In genomic region chr15:63046927-63047760, GRCh38 we compare ENCODE assay signal across 1 cellular context.
TF ChIP-seq lines count a peak whose summit lies in the region.

No MANE protein-coding gene starts in this region.

TF ChIP-seq in H1, 55 proteins besides CTCF, POLR2A, EP300 and RAD21:
- TF ChIP-seq HDAC6 (IDR thresholded peaks at IDR 0.05; ENCODE audit: low read depth, low read length) (no peak), NANOG (IDR thresholded peaks at IDR 0.05; ENCODE audit: insufficient read depth, low read depth, low read length, poor library complexity, severe bottlenecking) (no peak), SIN3A (conservative IDR thresholded peaks at IDR 0.05 in 1 of 2, IDR thresholded peaks at IDR 0.05 in 1 of 2; ENCODE audit: low read depth in 1 of 2, low read length in 2 of 2) (no peak), CBX8 (IDR thresholded peaks at IDR 0.05; ENCODE audit: borderline replicate concordance, low read depth, low read length) (no peak), KDM4A (IDR thresholded peaks at IDR 0.05; ENCODE audit: low read depth, low read length, severe bottlenecking) (no peak), SP2 (IDR thresholded peaks at IDR 0.05; ENCODE audit: low read length) (no peak), FOSL1 (IDR thresholded peaks at IDR 0.05; ENCODE audit: insufficient read depth, low read depth, low read length) (no peak), CTBP2 (IDR thresholded peaks at IDR 0.05; ENCODE audit: borderline replicate concordance, insufficient read depth, insufficient read length, low read length) (no peak), SAP30 (IDR thresholded peaks at IDR 0.05; ENCODE audit: insufficient read depth, insufficient replicate concordance, low read length) (no peak), MAX (IDR thresholded peaks at IDR 0.05) (no peak), TAF7 (optimal IDR thresholded peaks at IDR 0.05; ENCODE audit: borderline replicate concordance, low read depth, low read length) (peak; percentile 6), ATF2 (IDR thresholded peaks at IDR 0.05; ENCODE audit: low read length) (no peak; the same call in 1 of the 2 replicates), CBX5 (IDR thresholded peaks at IDR 0.05; ENCODE audit: low read depth, low read length) (no peak), BRCA1 (IDR thresholded peaks at IDR 0.05; ENCODE audit: low read depth, low read length) (no peak), PHF8 (conservative IDR thresholded peaks at IDR 0.05; ENCODE audit: low read depth, low read length) (0 out of 2 replicates have a peak, but pooled peaks have one; percentile 17), MAFK (IDR thresholded peaks at IDR 0.05; ENCODE audit: low read depth, low read length) (0 out of 2 replicates have a peak, but pooled peaks have one; percentile 6), TBP (IDR thresholded peaks at IDR 0.05; ENCODE audit: low read depth, low read length) (peak; percentile 46; the same call in 1 of the 2 replicates), ZNF274 (IDR thresholded peaks at IDR 0.05; ENCODE audit: borderline replicate concordance, extremely low read depth, low read length) (no peak), ASH2L (IDR thresholded peaks at IDR 0.05; ENCODE audit: low read length) (no peak)
TF ChIP-seq in H1: peak in this region for 4.
